ENCODE assay signal across 8 cellular contexts in genomic region chr1:220776725-220777326, GRCh38. TPM values are rescaled to one million over a fixed set of nuclear protein-coding genes. Genes with fewer than 3 reads are reported as not detected.
DNase-seq lines count a peak whose midpoint lies in the region; ATAC-seq, FAIRE-seq and TF ChIP-seq lines count a peak whose summit lies in the region.

No MANE protein-coding gene starts in this region.

- peak; percentile 76 for DNase-seq in GM10266 (ENCODE audit: extremely low spot score)
- peak; percentile 78 for DNase-seq in H54 (ENCODE audit: insufficient read length, low spot score)
- peak; percentile 70 to 82 for DNase-seq in SJCRH30
- peak; percentile 68 to 81 for DNase-seq in activated naive CD4-positive, alpha-beta T cell treated with anti-CD3 and anti-CD28 coated beads, Interleukin-2, amount 50 U/mL, for 72 hours (ENCODE audit: low spot score in 2 of 2)
- peak; percentile 83 to 85 for DNase-seq in cardiac muscle cell (ENCODE audit: low read depth in 1 of 2, low spot score in 1 of 2)
- peak; percentile 80 to 91 for DNase-seq in psoas muscle

- H4K20me1 ChIP-seq in Loucy (ENCODE audit: insufficient read depth, low read length, poor library complexity, severe bottlenecking), result no peaks in the 10 kb centered on the region

- no peak overlapping the region for H3K4me2 ChIP-seq in Loucy (ENCODE audit: low read depth, low read length, poor library complexity, severe bottlenecking)

- no peak for FAIRE-seq in H54 (lab: Jason Lieb, UNC)

- H3K9me3 ChIP-seq in Loucy (ENCODE audit: insufficient read depth, low read depth, low read length) (no peaks in the 10 kb centered on the region), SJCRH30 (replicated peaks) (no peaks in the 10 kb centered on the region), cardiac muscle cell (ENCODE audit: low read depth) (no peaks in the 10 kb centered on the region), psoas muscle (no peaks in the 10 kb centered on the region)

- H3K79me2 ChIP-seq in Loucy (ENCODE audit: insufficient read depth, low read length), result no peaks in the 10 kb centered on the region

- H3K36me3 Mint-ChIP-seq in activated naive CD4-positive, alpha-beta T cell treated with anti-CD3 and anti-CD28 coated beads, Interleukin-2, amount 50 U/mL, for 72 hours, result no peaks in the 10 kb centered on the region

- peak overlapping the region; percentile 16; the same call in 1 of the 2 replicates for H2AFZ ChIP-seq in Loucy (ENCODE audit: low read length)

- TF ChIP-seq CTCF in GM10266 (IDR thresholded peaks at IDR 0.05; ENCODE audit: control insufficient read depth, insufficient read depth, low read depth, missing control alignments), result peak; percentile 94
- TF ChIP-seq CTCF in Loucy (conservative IDR thresholded peaks at IDR 0.05; ENCODE audit: low read length), result peak; percentile 98
- TF ChIP-seq CTCF in cardiac muscle cell (IDR thresholded peaks at IDR 0.05; ENCODE audit: low read depth, low read length), result peak; percentile 97
- TF ChIP-seq CTCF in psoas muscle (IDR thresholded peaks at IDR 0.05), result peak; percentile 94

- H3K27ac ChIP-seq in SJCRH30 (no peak overlapping the region), cardiac muscle cell (no peak overlapping the region), psoas muscle (no peak overlapping the region)

- H3K4me1 ChIP-seq in Loucy (ENCODE audit: insufficient read depth, low read length, poor library complexity, severe bottlenecking) (no peaks in the 10 kb centered on the region), SJCRH30 (no peaks in the 10 kb centered on the region), cardiac muscle cell (ENCODE audit: low read depth) (no peaks in the 10 kb centered on the region), psoas muscle (peaks cover 3% of the 10 kb centered on the region)

- H3K9ac ChIP-seq in Loucy (ENCODE audit: low read depth, low read length, poor library complexity, severe bottlenecking), result no peak overlapping the region

- no peaks in the 10 kb centered on the region for H3F3A ChIP-seq in Loucy (ENCODE audit: low read depth)

- ATAC-seq in activated naive CD4-positive, alpha-beta T cell treated with anti-CD3 and anti-CD28 coated beads, Interleukin-2, amount 50 U/mL, for 72 hours, result peak; percentile 88 to 93
- peak; percentile 87 to 99 (median 96) for ATAC-seq in psoas muscle
- no peak for ATAC-seq in HG02840 (IDR thresholded peaks at IDR 0.05; ENCODE audit: low FRiP score, unreplicated experiment)

- no peaks in the 10 kb centered on the region for H3K9me2 ChIP-seq in Loucy (replicated peaks; ENCODE audit: low read depth, low read length)

- no peak overlapping the region for H3K27ac Mint-ChIP-seq in activated naive CD4-positive, alpha-beta T cell treated with anti-CD3 and anti-CD28 coated beads, Interleukin-2, amount 50 U/mL, for 72 hours

- H3K27me3 ChIP-seq in Loucy (ENCODE audit: insufficient read depth, low read length, poor library complexity, severe bottlenecking), result no peaks in the 10 kb centered on the region
- H3K27me3 ChIP-seq in SJCRH30, result no peaks in the 10 kb centered on the region
- H3K27me3 ChIP-seq in cardiac muscle cell, result no peaks in the 10 kb centered on the region
- H3K27me3 ChIP-seq in psoas muscle (ENCODE audit: insufficient read depth in 3 of 3, low read length in 2 of 3), result no peaks in the 10 kb centered on the region

- WGBS in psoas muscle, 3 donors, result 31 to 37% (median 35%) methylated on average over 19 of the region's 19 CpGs

- no peaks in the 10 kb centered on the region for H3K36me3 ChIP-seq in Loucy (ENCODE audit: insufficient read depth, low read length)
- H3K36me3 ChIP-seq in SJCRH30, result no peaks in the 10 kb centered on the region
- peaks cover 6% of the 10 kb centered on the region for H3K36me3 ChIP-seq in cardiac muscle cell
- H3K36me3 ChIP-seq in psoas muscle (ENCODE audit: insufficient read depth in 1 of 2, low read depth in 1 of 2), result peaks cover 3 to 40% of the 10 kb centered on the region in 2 donors

- no peaks in the 10 kb centered on the region for H3K9me3 Mint-ChIP-seq in activated naive CD4-positive, alpha-beta T cell treated with anti-CD3 and anti-CD28 coated beads, Interleukin-2, amount 50 U/mL, for 72 hours

- intact Hi-C loops in psoas muscle (cut with DNase I), result loop anchor here (5.0 to 10.0 kb wide), 4 partner anchors 95 to 502 kb away; partner anchors contain the start of gene RAB3GAP2 (in 1 of the 2)

- no peak for TF ChIP-seq POLR2A in H54 (IDR thresholded peaks at IDR 0.05; ENCODE audit: low read depth, low read length)

- no peak overlapping the region for H3K4me3 ChIP-seq in Loucy (ENCODE audit: low read length, poor library complexity, severe bottlenecking)
- no peak overlapping the region for H3K4me3 ChIP-seq in SJCRH30
- H3K4me3 ChIP-seq in cardiac muscle cell, result no peak overlapping the region
- H3K4me3 ChIP-seq in psoas muscle, result no peak overlapping the region

RNA-seq across cellular contexts. Expression of gene MTARC1, which starts 9.9 kb away (rescaled TPM):
- total RNA-seq in SJCRH30 (2014; rRNA removed; shearing (Covaris generic)), result 1.5 and 1.6 TPM in 2 replicates
- total RNA-seq in activated naive CD4-positive, alpha-beta T cell treated with anti-CD3 and anti-CD28 coated beads, Interleukin-2, amount 50 U/mL, for 72 hours, result not detected
- 4.5 and 5.5 TPM in 2 replicates for total RNA-seq in cardiac muscle cell
- 15.8 and 16.3 TPM in 2 replicates for polyA plus RNA-seq in cardiac muscle cell
- total RNA-seq in psoas muscle, result 1 to 10 TPM; 2.7 to 6.4 (median 4.0) TPM
- polyA plus RNA-seq in psoas muscle, result 1 to 10 TPM; 1.7 to 3.8 (median 2.7) TPM

RNA-seq across cellular contexts. Expression of gene MTARC2, which starts 28.7 kb away (rescaled TPM):
- total RNA-seq in SJCRH30 (2014; rRNA removed; shearing (Covaris generic)), result 5.4 and 5.6 TPM in 2 replicates
- not detected for total RNA-seq in activated naive CD4-positive, alpha-beta T cell treated with anti-CD3 and anti-CD28 coated beads, Interleukin-2, amount 50 U/mL, for 72 hours
- total RNA-seq in cardiac muscle cell, result 36.4 and 38.1 TPM in 2 replicates
- polyA plus RNA-seq in cardiac muscle cell, result 54.5 and 58.2 TPM in 2 replicates
- 10 to 100 TPM in 1 of 4 donors, 1 to 10 TPM in 3; 8.8 to 12.4 (median 9.5) TPM for total RNA-seq in psoas muscle
- 1 to 10 TPM; 4.1 to 5.7 (median 5.0) TPM for polyA plus RNA-seq in psoas muscle
